Comparison of ENCODE assay signal across 15 cellular contexts in the genomic region with DNA sequence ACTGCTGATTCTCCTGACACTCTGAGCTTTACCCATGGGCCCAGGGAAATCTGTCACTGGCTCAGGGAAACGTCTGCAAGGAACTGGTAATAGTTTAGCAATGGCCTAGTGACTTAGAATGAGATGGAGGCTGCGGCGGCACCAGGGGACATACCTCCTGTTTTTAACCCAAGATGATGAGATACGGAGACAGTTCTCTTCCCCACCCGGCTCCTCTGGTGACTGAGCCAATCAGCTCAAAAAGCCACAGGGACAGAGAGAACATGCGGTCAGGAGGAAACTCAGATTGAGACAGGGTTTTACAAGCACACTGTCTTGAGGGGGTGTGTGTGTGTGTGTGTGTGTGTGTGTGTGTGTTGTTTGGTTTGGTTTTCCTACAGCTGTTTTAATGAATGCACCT.
"Had no signal": no experiment of that assay in that cellular context is flagged by ENCODE, and none has a peak within 500 bp of the region (broad histone marks: within the 10 kb centered on the region; RNA-seq: fewer than 3 reads in every experiment).

No MANE protein-coding gene starts in this region.

- H3K4me1 Mint-ChIP-seq: activated CD8-positive, alpha-beta memory T cell treated with anti-CD3 and anti-CD28 coated beads, Interleukin-2, amount 10 ng/mL, durations not matched to agents 7 days and 5 days; stimulated activated naive CD8-positive, alpha-beta T cell treated with anti-CD3 and anti-CD28 coated beads, Interleukin-15, amount 100 ng/mL, for 72 hours had no signal

- H3K4me1 ChIP-seq: colonic mucosa, esophagus squamous epithelium, right lobe of liver had no signal

- H3K4me3 Mint-ChIP-seq: activated CD8-positive, alpha-beta memory T cell treated with anti-CD3 and anti-CD28 coated beads, Interleukin-2, amount 10 ng/mL, durations not matched to agents 7 days and 5 days; neural progenitor cell; stimulated activated naive CD8-positive, alpha-beta T cell treated with anti-CD3 and anti-CD28 coated beads, Interleukin-15, amount 100 ng/mL, for 72 hours; T-helper 2 cell treated with Interferon-gamma antibody and Interleukin-4, amounts not matched to agents 5 μg/mL and 100 μg/mL, for 36 hours had no signal

- H3K9me3 ChIP-seq: colonic mucosa, esophagus squamous epithelium, right lobe of liver, thoracic aorta had no signal

- H3K27me3 ChIP-seq: colonic mucosa, neural progenitor cell, right lobe of liver had no signal

- H3K27me3 Mint-ChIP-seq: activated CD8-positive, alpha-beta memory T cell treated with anti-CD3 and anti-CD28 coated beads, Interleukin-2, amount 10 ng/mL, durations not matched to agents 7 days and 5 days; stimulated activated naive CD8-positive, alpha-beta T cell treated with anti-CD3 and anti-CD28 coated beads, Interleukin-15, amount 100 ng/mL, for 72 hours had no signal

- DNase-seq: activated CD4-positive, alpha-beta T cell treated with anti-CD3 and anti-CD28 coated beads for 1 hour; activated CD4-positive, alpha-beta T cell treated with anti-CD3 and anti-CD28 coated beads, Interleukin-2, amount 50 U/mL, for 48 hours; activated CD8-positive, alpha-beta memory T cell treated with anti-CD3 and anti-CD28 coated beads, Interleukin-2, amount 10 ng/mL, durations not matched to agents 7 days and 5 days; activated naive CD4-positive, alpha-beta T cell treated with anti-CD3 and anti-CD28 coated beads, Interleukin-2, amount 50 U/mL, for 16 hours; activated T-cell treated with anti-CD3 and anti-CD28 coated beads, Interleukin-2, amount 50 U/mL, for 1 hour; colonic mucosa; esophagus squamous epithelium; hypothalamus; right lobe of liver; stimulated activated naive CD8-positive, alpha-beta T cell treated with anti-CD3 and anti-CD28 coated beads, Interleukin-15, amount 100 ng/mL, for 72 hours; SW 1271 had no signal

- H3K27ac ChIP-seq: colonic mucosa, esophagus squamous epithelium, neural progenitor cell, right lobe of liver, thoracic aorta had no signal

- H3K9me3 Mint-ChIP-seq: activated T-helper 2 cell treated with anti-CD3 and anti-CD28 coated beads, Interferon-gamma antibody, Interleukin-2, Interleukin-4, amounts not matched to agents 10 μg/mL and 5 μg/mL and 100 μg/mL, durations not matched to agents 14 hours and 24 hours and 36 hours; neural progenitor cell; stimulated activated naive CD8-positive, alpha-beta T cell treated with anti-CD3 and anti-CD28 coated beads, Interleukin-15, amount 100 ng/mL, for 72 hours; T-helper 2 cell treated with Interferon-gamma antibody and Interleukin-4, amounts not matched to agents 5 μg/mL and 100 μg/mL, for 36 hours had no signal

- H3K4me3 ChIP-seq: colonic mucosa, esophagus squamous epithelium, neural progenitor cell, right lobe of liver, thoracic aorta had no signal

- H3K9ac ChIP-seq: neural progenitor cell had no signal

- ATAC-seq: activated CD8-positive, alpha-beta memory T cell treated with anti-CD3 and anti-CD28 coated beads, Interleukin-2, amount 10 ng/mL, durations not matched to agents 7 days and 5 days; right lobe of liver; stimulated activated naive CD8-positive, alpha-beta T cell treated with anti-CD3 and anti-CD28 coated beads, Interleukin-15, amount 100 ng/mL, for 72 hours had no signal

- H3K36me3 Mint-ChIP-seq: activated CD8-positive, alpha-beta memory T cell treated with anti-CD3 and anti-CD28 coated beads, Interleukin-2, amount 10 ng/mL, durations not matched to agents 7 days and 5 days; neural progenitor cell had no signal

- H3K27ac Mint-ChIP-seq: activated CD8-positive, alpha-beta memory T cell treated with anti-CD3 and anti-CD28 coated beads, Interleukin-2, amount 10 ng/mL, durations not matched to agents 7 days and 5 days; activated T-helper 2 cell treated with anti-CD3 and anti-CD28 coated beads, Interferon-gamma antibody, Interleukin-2, Interleukin-4, amounts not matched to agents 10 μg/mL and 5 μg/mL and 100 μg/mL, durations not matched to agents 14 hours and 24 hours and 36 hours; neural progenitor cell; stimulated activated naive CD8-positive, alpha-beta T cell treated with anti-CD3 and anti-CD28 coated beads, Interleukin-15, amount 100 ng/mL, for 72 hours; T-helper 2 cell treated with Interferon-gamma antibody and Interleukin-4, amounts not matched to agents 5 μg/mL and 100 μg/mL, for 36 hours had no signal

- H3K36me3 ChIP-seq: colonic mucosa, esophagus squamous epithelium, neural progenitor cell, right lobe of liver, thoracic aorta had no signal

- H3K4me2 ChIP-seq: neural progenitor cell had no signal

- H2AFZ ChIP-seq: neural progenitor cell had no signal
